In genomic region chr4:15201782-15202181, GRCh38 we compare ENCODE assay signal across 24 cellular contexts.
"Had no signal": no experiment of that assay in that cellular context is flagged by ENCODE, and none has a peak within 500 bp of the region (broad histone marks: within the 10 kb centered on the region; RNA-seq: fewer than 3 reads in every experiment).

No MANE protein-coding gene starts in this region.

- H3K27me3 Mint-ChIP-seq: dendritic cell treated with granulocyte-macrophage colony-stimulating factor and Interleukin-4, amounts not matched to agents 40 ng/mL and 50 ng/mL, for 4 days; memory B cell; naive B cell; progenitor cell of endocrine pancreas had no signal

- H3K4me1 Mint-ChIP-seq: memory B cell, naive B cell had no signal

- H3K4me3 Mint-ChIP-seq: dendritic cell treated with granulocyte-macrophage colony-stimulating factor and Interleukin-4, amounts not matched to agents 40 ng/mL and 50 ng/mL, for 4 days; endodermal cell; memory B cell; mesothelial cell of epicardium; natural killer cell treated with Interleukin-12 subunit alpha and Interleukin-12 subunit beta and Interleukin-15 and Interleukin-18, amount 100 ng/mL, for 72 hours; neural crest cell had no signal

- H3K27ac Mint-ChIP-seq: dendritic cell treated with granulocyte-macrophage colony-stimulating factor and Interleukin-4, amounts not matched to agents 40 ng/mL and 50 ng/mL, for 4 days; endodermal cell; memory B cell; mesothelial cell of epicardium; natural killer cell treated with Interleukin-12 subunit alpha and Interleukin-12 subunit beta and Interleukin-15 and Interleukin-18, amount 100 ng/mL, for 72 hours; progenitor cell of endocrine pancreas had no signal

- ATAC-seq: esophagus mucosa, gastrocnemius medialis, left lobe of liver, mucosa of descending colon, pancreas, right lobe of liver had no signal

- H3K36me3 Mint-ChIP-seq: mesothelial cell of epicardium had no signal

- DNase-seq: colonic mucosa; effector CD8-positive, alpha-beta T cell; endodermal cell; foreskin fibroblast; gastrocnemius medialis; head of caudate nucleus; kidney; mucosa of descending colon; naive B cell; pancreas; right lobe of liver; small intestine; stimulated activated CD4-positive, alpha-beta T cell treated with anti-CD3 and anti-CD28 coated beads, Interleukin-15, amount 100 ng/mL, for 24 hours; stimulated activated CD4-positive, alpha-beta T cell treated with anti-CD3 and anti-CD28 coated beads, Interleukin-2, amount 100 ng/mL, for 48 hours; stimulated activated naive CD4-positive, alpha-beta T cell; upper lobe of left lung had no signal
